Comparison of ENCODE assay signal across 19 cellular contexts in genomic region chr19:53947624-53948023, GRCh38. TPM values are rescaled to one million over a fixed set of nuclear protein-coding genes. Genes with fewer than 3 reads are reported as not detected.
A peak's percentile ranks its signal among the peaks of the same experiment; 100 is the strongest.
DNase-seq lines count a peak whose midpoint lies in the region; ATAC-seq and TF ChIP-seq lines count a peak whose summit lies in the region.
"Had no signal": no experiment of that assay in that cellular context is flagged by ENCODE, and none has a peak within 500 bp of the region (broad histone marks: within the 10 kb centered on the region; RNA-seq: fewer than 3 reads in every experiment).

No MANE protein-coding gene starts in this region.

- no peaks in the 10 kb centered on the region for H3K4me1 ChIP-seq in OCI-LY7 (ENCODE audit: insufficient read depth, low read length, poor library complexity, severe bottlenecking)
- H3K4me1 ChIP-seq: tibial artery had no signal

- H4K20me1 ChIP-seq in OCI-LY7 (ENCODE audit: insufficient read depth, low read length): no peaks in the 10 kb centered on the region

- no peaks in the 10 kb centered on the region for H3K9me2 ChIP-seq in OCI-LY7 (ENCODE audit: insufficient read depth, low read length)

- H3K36me3 ChIP-seq in OCI-LY7 (ENCODE audit: insufficient read depth, low read length): no peaks in the 10 kb centered on the region
- H3K36me3 ChIP-seq: tibial artery had no signal

- intact Hi-C loops in OCI-LY7 (cut with micrococcal nuclease; ENCODE audit: unreplicated experiment): no loop called here

- no peaks in the 10 kb centered on the region for H3K79me2 ChIP-seq in OCI-LY7 (ENCODE audit: insufficient read depth, low read depth, low read length)

- H2AFZ ChIP-seq in OCI-LY7 (ENCODE audit: low read length): no peak overlapping the region

- no peaks in the 10 kb centered on the region for H3K9me3 ChIP-seq in OCI-LY7 (ENCODE audit: low read length)
- H3K9me3 ChIP-seq: tibial artery had no signal

- DNase-seq in A172 (ENCODE audit: low spot score) (peak; percentile 33), OCI-LY7 (ENCODE audit: low spot score) (peak; percentile 4), cerebellar cortex (ENCODE audit: low spot score) (peak; percentile 42), NCI-H2107 (lab: John Stamatoyannopoulos, UW) (no peak), DMS79 treated with DMSO at 0.1 percent for 48 hours (lab: John Stamatoyannopoulos, UW) (no peak)
- DNase-seq in activated CD8-positive, alpha-beta memory T cell treated with anti-CD3 and anti-CD28 coated beads, Interleukin-2, amount 50 U/mL, for 48 hours: no peak
- DNase-seq: activated naive CD4-positive, alpha-beta T cell treated with anti-CD3 and anti-CD28 coated beads, Interleukin-2, amount 50 U/mL, for 16 hours; DMS 273 treated with DMSO at 0.1 percent for 48 hours; glutamatergic neuron; left cardiac atrium; NCI-H2171 treated with DMSO at 0.1 percent for 48 hours; stimulated activated CD8-positive, alpha-beta memory T cell treated with anti-CD3 and anti-CD28 coated beads, Interleukin-4, amount 100 ng/mL, for 48 hours; T1000; tibial artery had no signal

- H3K4me3 ChIP-seq in OCI-LY7 (ENCODE audit: low read depth, low read length, poor library complexity, severe bottlenecking): no peak overlapping the region
- H3K4me3 ChIP-seq: GM12878, tibial artery had no signal

- no peak for ATAC-seq in GM21381 (IDR thresholded peaks at IDR 0.05; ENCODE audit: unreplicated experiment)
- ATAC-seq: GM12878, left cardiac atrium, Right ventricle myocardium inferior had no signal

- CTCF ChIA-PET in OCI-LY7 (lab: Charles Lee; ENCODE audit: unreplicated experiment): no interaction called here

- POLR2A ChIA-PET in OCI-LY7 (lab: Charles Lee): no interaction called here

- no peak overlapping the region for H3K4me2 ChIP-seq in OCI-LY7 (ENCODE audit: low read length)

- BruUV-seq in OCI-LY7 (replicated peaks; lab: Mats Ljungman, UMichigan): no TSS peak

- H3K27ac ChIP-seq in OCI-LY7 (ENCODE audit: low read depth, low read length, poor library complexity, severe bottlenecking): no peak overlapping the region
- H3K27ac ChIP-seq: tibial artery had no signal

- TF ChIP-seq CTCF in GM12873 (IDR thresholded peaks at IDR 0.05; ENCODE audit: insufficient read depth, low read depth, low read length, missing control alignments) (peak; percentile 14), OCI-LY7 (conservative IDR thresholded peaks at IDR 0.05; ENCODE audit: low read length) (peak; percentile 53)

RNA-seq across cellular contexts. Expression of gene CACNG8, which starts 15.1 kb away (rescaled TPM):
- 0.43 and 0.72 TPM in 2 replicates for total RNA-seq in A172 (2014; rRNA removed; shearing (Covaris generic))
- not detected in 2 replicates for total RNA-seq in OCI-LY7 (2014; rRNA removed; shearing (Covaris generic))
- total RNA-seq in OCI-LY7 (2022): not detected in 2 replicates
- total RNA-seq: GM12878 had no signal

RNA-seq across cellular contexts. Expression of gene CACNG7, which starts 38.5 kb away (rescaled TPM):
- total RNA-seq in A172 (2014; rRNA removed; shearing (Covaris generic)): 0.07 TPM in 1 of 2 replicates, not detected in the other
- not detected in 2 replicates for total RNA-seq in OCI-LY7 (2014; rRNA removed; shearing (Covaris generic))
- total RNA-seq in OCI-LY7 (2022): not detected in 2 replicates
- total RNA-seq: cardiac septum, GM12878, left cardiac atrium, Right ventricle myocardium inferior had no signal

RNA-seq across cellular contexts. Expression of gene CACNG6, which starts 43.8 kb away (rescaled TPM):
- 6.3 and 7.5 TPM in 2 replicates for total RNA-seq in A172 (2014; rRNA removed; shearing (Covaris generic))
- 4.9 and 5.9 TPM in 2 replicates for total RNA-seq in OCI-LY7 (2014; rRNA removed; shearing (Covaris generic))
- total RNA-seq in OCI-LY7 (2022): 1.2 and 1.8 TPM in 2 replicates
- total RNA-seq: cardiac septum, GM12878, Right ventricle myocardium inferior had no signal

Comparison
In these comparisons a context has a peak if more than half of its experiments do, and no peak if none do; other contexts are left out.
1. DNase-seq: peak in A172 (single experiment), OCI-LY7 (single experiment) and cerebellar cortex (single experiment); none in NCI-H2107 (single experiment), DMS79 treated with DMSO at 0.1 percent for 48 hours (single experiment) and activated CD8-positive, alpha-beta memory T cell treated with anti-CD3 and anti-CD28 coated beads, Interleukin-2, amount 50 U/mL, for 48 hours (single experiment).